ENCODE assay signal across 20 cellular contexts in genomic region chr10:102850025-102850518, GRCh38. TPM values are rescaled to one million over a fixed set of nuclear protein-coding genes. Genes with fewer than 3 reads are reported as not detected.
"Had no signal": no experiment of that assay in that cellular context is flagged by ENCODE, and none has a peak within 500 bp of the region (broad histone marks: within the 10 kb centered on the region; RNA-seq: fewer than 3 reads in every experiment).

No MANE protein-coding gene starts in this region.

- H3K4me3 ChIP-seq: esophagus muscularis mucosa, lower lobe of right lung, pancreas, sigmoid colon, testis, upper lobe of left lung had no signal

- H3K27me3 ChIP-seq: esophagus muscularis mucosa, neutrophil, pancreas, sigmoid colon, testis, upper lobe of left lung had no signal

- H3K36me3 ChIP-seq: esophagus muscularis mucosa, lower lobe of right lung, neutrophil, pancreas, sigmoid colon, upper lobe of left lung had no signal

- H3K9me3 ChIP-seq: esophagus muscularis mucosa, lower lobe of right lung, neutrophil, pancreas, sigmoid colon, testis, upper lobe of left lung had no signal

- H3K4me1 ChIP-seq: testis had no signal

- DNase-seq: activated B cell treated with CpG ODN at 0.5 μM for 24 hours; activated CD4-positive, alpha-beta memory T cell treated with anti-CD3 and anti-CD28 coated beads for 36 hours; activated CD4-positive, alpha-beta T cell treated with anti-CD3 and anti-CD28 coated beads for 4 hours; activated gamma-delta T cell treated with Interleukin-2 at 50 U/mL for 16 hours; activated T-cell treated with anti-CD3 and anti-CD28 coated beads for 4 hours; amniotic stem cell; lower lobe of right lung; pancreas; sigmoid colon; stimulated activated CD4-positive, alpha-beta T cell treated with anti-CD3 and anti-CD28 coated beads, Interleukin-4, amount 100 ng/mL, for 24 hours; testis had no signal

- H3K27ac ChIP-seq: esophagus muscularis mucosa, lower lobe of right lung, neutrophil, pancreas, sigmoid colon, testis, upper lobe of left lung had no signal

- FAIRE-seq: pancreas had no signal

- ATAC-seq: natural killer cell treated with Interleukin-12 subunit alpha and Interleukin-12 subunit beta and Interleukin-15 and Interleukin-18, amount 100 ng/mL, for 72 hours; pancreas; stimulated activated memory B cell treated with anti-CD40 and anti-IgM and Interleukin-4, amounts not matched to agents 10 μg/mL and 1 μg/mL and 100 μg/mL, for 72 hours had no signal

RNA-seq across cellular contexts. Expression of gene CYP17A1, which starts 12.9 kb away (rescaled TPM):
- total RNA-seq: activated B cell treated with CpG ODN at 0.5 μM for 24 hours; activated CD4-positive, alpha-beta memory T cell treated with anti-CD3 and anti-CD28 coated beads for 36 hours; activated T-helper 1 cell treated with anti-CD3 and anti-CD28 coated beads, Interleukin-12 subunit alpha, Interleukin-12 subunit beta, Interleukin-2, Interleukin-4 antibody, amounts not matched to agents 30 ng/mL and 10 ng/mL and 1 ng/mL, durations not matched to agents 14 hours and 24 hours and 36 hours; cardiac septum; esophagus muscularis mucosa; fibroblast of villous mesenchyme; glomerular endothelial cell; natural killer cell treated with Interleukin-12 subunit alpha and Interleukin-12 subunit beta and Interleukin-15 and Interleukin-18, amount 100 ng/mL, for 72 hours; sigmoid colon had no signal
